ENCODE assay signal across 26 cellular contexts in the genomic region with DNA sequence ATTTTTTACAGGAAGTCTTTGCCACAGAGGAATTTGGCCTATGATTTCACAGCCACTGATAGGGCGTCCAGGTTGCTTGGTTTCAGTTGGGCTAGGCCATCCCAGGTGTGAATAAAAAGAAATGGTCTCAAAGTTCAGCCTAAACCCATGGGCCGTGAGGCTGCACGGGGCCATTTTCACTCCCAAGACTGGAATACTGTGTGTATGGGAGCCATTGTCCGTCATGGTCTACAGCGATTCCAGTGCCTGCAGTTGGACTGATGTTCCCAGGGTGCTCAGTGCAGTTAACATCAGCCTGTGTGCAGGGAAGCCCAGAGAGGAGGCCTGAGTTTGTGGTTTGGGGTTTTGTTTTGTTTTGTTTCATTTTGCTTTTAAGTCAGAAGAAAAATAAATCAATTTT.
A peak's percentile ranks its signal among the peaks of the same experiment; 100 is the strongest.
DNase-seq lines count a peak whose midpoint lies in the region; ATAC-seq, FAIRE-seq and TF ChIP-seq lines count a peak whose summit lies in the region.
"Had no signal": no experiment of that assay in that cellular context is flagged by ENCODE, and none has a peak within 500 bp of the region (broad histone marks: within the 10 kb centered on the region; RNA-seq: fewer than 3 reads in every experiment).

No MANE protein-coding gene starts in this region.

- H3K36me3 ChIP-seq in K562 (ENCODE audit: control insufficient read depth, insufficient read depth, low read length) (no peaks in the 10 kb centered on the region), kidney (ENCODE audit: control insufficient read depth in 1 of 2, insufficient read depth in 2 of 2, low read length in 2 of 2) (no peaks in the 10 kb centered on the region)
- H3K36me3 ChIP-seq: cardiac muscle cell, heart left ventricle, upper lobe of left lung had no signal

- no peaks in the 10 kb centered on the region for H3K79me2 ChIP-seq in K562 (ENCODE audit: control insufficient read depth, insufficient read depth, low read length)

- DNase-seq in activated CD4-positive, alpha-beta memory T cell treated with anti-CD3 and anti-CD28 coated beads, Interleukin-2, amount 10 ng/mL, durations not matched to agents 7 days and 5 days = peak; percentile 32
- no peak for DNase-seq in activated CD4-positive, alpha-beta memory T cell treated with anti-CD3 and anti-CD28 coated beads for 36 hours
- DNase-seq in K562 (ENCODE audit: extremely low read depth in 1 of 4, low spot score in 3 of 4) = no peak
- DNase-seq in stimulated activated effector memory CD8-positive, alpha-beta T cell treated with anti-CD3 and anti-CD28 coated beads, Interleukin-12 subunit alpha, Interleukin-12 subunit beta, amount 100 ng/mL, for 72 hours (ENCODE audit: low spot score in 2 of 2) = no peak
- no peak for DNase-seq in NCI-H1694 (lab: John Stamatoyannopoulos, UW)
- no peak for DNase-seq in kidney
- DNase-seq: activated CD4-positive, alpha-beta T cell treated with anti-CD3 and anti-CD28 coated beads, Interleukin-2, amount 50 U/mL, for 4 hours; activated T-cell treated with anti-CD3 and anti-CD28 coated beads, Interleukin-2, amount 50 U/mL, for 72 hours; DMS53; effector memory CD4-positive, alpha-beta T cell; heart left ventricle; NCI-H1092 treated with DMSO at 0.1 percent for 48 hours; NCI-H2171; NCI-H774; SK-N-SH; stimulated activated naive CD8-positive, alpha-beta T cell treated with anti-CD3 and anti-CD28 coated beads, Interleukin-15, amount 100 ng/mL, for 72 hours; upper lobe of left lung had no signal

- no peaks in the 10 kb centered on the region for H3K27me3 ChIP-seq in K562 (ENCODE audit: control insufficient read depth in 2 of 2, insufficient read depth in 2 of 2, low read length in 2 of 2)
- H3K27me3 ChIP-seq: cardiac muscle cell, heart left ventricle, upper lobe of left lung had no signal

- H3K4me3 ChIP-seq in K562 = no peak overlapping the region
- no peak overlapping the region for H3K4me3 ChIP-seq in kidney (ENCODE audit: low read length in 2 of 2)
- H3K4me3 ChIP-seq: cardiac muscle cell, heart left ventricle, upper lobe of left lung had no signal

- H3K9me1 ChIP-seq in K562 (ENCODE audit: control insufficient read depth, insufficient read depth, low read length) = no peaks in the 10 kb centered on the region

- peaks cover 57% of the 10 kb centered on the region for H3K4me1 Mint-ChIP-seq in activated CD4-positive, alpha-beta memory T cell treated with anti-CD3 and anti-CD28 coated beads, Interleukin-2, amount 10 ng/mL, durations not matched to agents 7 days and 5 days
- peaks cover 22% of the 10 kb centered on the region for H3K4me1 Mint-ChIP-seq in activated CD4-positive, alpha-beta memory T cell treated with anti-CD3 and anti-CD28 coated beads for 36 hours (ENCODE audit: low read depth)
- H3K4me1 Mint-ChIP-seq in stimulated activated effector memory CD8-positive, alpha-beta T cell treated with anti-CD3 and anti-CD28 coated beads, Interleukin-12 subunit alpha, Interleukin-12 subunit beta, amount 100 ng/mL, for 72 hours = peaks cover 58% of the 10 kb centered on the region

- peaks cover 26% of the 10 kb centered on the region for H3K36me3 Mint-ChIP-seq in activated CD4-positive, alpha-beta memory T cell treated with anti-CD3 and anti-CD28 coated beads, Interleukin-2, amount 10 ng/mL, durations not matched to agents 7 days and 5 days (ENCODE audit: low read depth)
- no peaks in the 10 kb centered on the region for H3K36me3 Mint-ChIP-seq in activated CD4-positive, alpha-beta memory T cell treated with anti-CD3 and anti-CD28 coated beads for 36 hours
- peaks cover 53% of the 10 kb centered on the region for H3K36me3 Mint-ChIP-seq in stimulated activated effector memory CD8-positive, alpha-beta T cell treated with anti-CD3 and anti-CD28 coated beads, Interleukin-12 subunit alpha, Interleukin-12 subunit beta, amount 100 ng/mL, for 72 hours

- BruUV-seq in K562 (replicated peaks; lab: Mats Ljungman, UMichigan) = no TSS peak

- H3K27ac ChIP-seq in K562 (ENCODE audit: extremely low read depth, low read depth, low read length) (no peak overlapping the region), kidney (ENCODE audit: low read depth in 2 of 2, low read length in 2 of 2) (no peak overlapping the region)
- H3K27ac ChIP-seq: C4-2B, cardiac muscle cell had no signal

- TF ChIP-seq CTCF in K562 (IDR thresholded peaks at IDR 0.05 in 2 of 3, conservative IDR thresholded peaks at IDR 0.05 in 1 of 3; ENCODE audit: insufficient read depth in 2 of 3, low read depth in 1 of 3, low read length in 3 of 3) (no peak), kidney (IDR thresholded peaks at IDR 0.05; ENCODE audit: borderline replicate concordance, extremely low read depth, insufficient read depth) (no peak)

- peaks cover 6 to 29% of the 10 kb centered on the region in 2 experiments for H3K4me1 ChIP-seq in K562 (replicated peaks in 1 of 2; ENCODE audit: control insufficient read depth in 2 of 2, insufficient read depth in 2 of 2, low read length in 2 of 2)
- no peaks in the 10 kb centered on the region for H3K4me1 ChIP-seq in kidney (ENCODE audit: control insufficient read depth in 1 of 2, insufficient read depth in 1 of 2, low read depth in 1 of 2, low read length in 2 of 2)

- CTCF ChIA-PET in activated CD4-positive, alpha-beta memory T cell treated with anti-CD3 and anti-CD28 coated beads, Interleukin-2, amount 10 ng/mL, durations not matched to agents 7 days and 5 days (lab: Charles Lee) = no interaction called here
- CTCF ChIA-PET in activated CD4-positive, alpha-beta memory T cell treated with anti-CD3 and anti-CD28 coated beads for 36 hours (lab: Charles Lee) = no interaction called here
- CTCF ChIA-PET in K562 (lab: Yijun Ruan, JAX; ENCODE audit: low intra/inter-chr PET ratio) = no interaction called here

- POLR2A ChIA-PET in activated CD4-positive, alpha-beta memory T cell treated with anti-CD3 and anti-CD28 coated beads, Interleukin-2, amount 10 ng/mL, durations not matched to agents 7 days and 5 days (lab: Charles Lee) = no interaction called here
- POLR2A ChIA-PET in activated CD4-positive, alpha-beta memory T cell treated with anti-CD3 and anti-CD28 coated beads for 36 hours (lab: Charles Lee) = no interaction called here
- POLR2A ChIA-PET in K562 (lab: Yijun Ruan, JAX) = no interaction called here

- no peak overlapping the region for H3K4me2 ChIP-seq in K562 (ENCODE audit: insufficient read depth, low read length)
- H3K4me2 ChIP-seq: SK-N-SH had no signal

- in situ Hi-C loops in K562 (cut with MboI) = no loop called here

- FAIRE-seq in K562 (lab: Jason Lieb, UNC) (no peak), kidney (lab: Jason Lieb, UNC) (no peak)
- FAIRE-seq: keratinocyte, RCC 7860 had no signal

- H3K27me3 Mint-ChIP-seq in activated CD4-positive, alpha-beta memory T cell treated with anti-CD3 and anti-CD28 coated beads, Interleukin-2, amount 10 ng/mL, durations not matched to agents 7 days and 5 days = no peaks in the 10 kb centered on the region
- no peaks in the 10 kb centered on the region for H3K27me3 Mint-ChIP-seq in activated CD4-positive, alpha-beta memory T cell treated with anti-CD3 and anti-CD28 coated beads for 36 hours
- H3K27me3 Mint-ChIP-seq: IgD-negative memory B cell; stimulated activated naive CD8-positive, alpha-beta T cell treated with anti-CD3 and anti-CD28 coated beads, Interleukin-15, amount 100 ng/mL, for 72 hours had no signal

- TF ChIP-seq EP300 in K562 (IDR thresholded peaks at IDR 0.05; ENCODE audit: low read length) = no peak

- peak overlapping the region; percentile 84 for H3K27ac Mint-ChIP-seq in activated CD4-positive, alpha-beta memory T cell treated with anti-CD3 and anti-CD28 coated beads, Interleukin-2, amount 10 ng/mL, durations not matched to agents 7 days and 5 days
- no peak overlapping the region for H3K27ac Mint-ChIP-seq in activated CD4-positive, alpha-beta memory T cell treated with anti-CD3 and anti-CD28 coated beads for 36 hours
- H3K27ac Mint-ChIP-seq in stimulated activated effector memory CD8-positive, alpha-beta T cell treated with anti-CD3 and anti-CD28 coated beads, Interleukin-12 subunit alpha, Interleukin-12 subunit beta, amount 100 ng/mL, for 72 hours = peak overlapping the region; percentile 78
- H3K27ac Mint-ChIP-seq: mesothelial cell of epicardium had no signal

- no peak for TF ChIP-seq RAD21 in K562 (CRISPR knock-in tag; conservative IDR thresholded peaks at IDR 0.05 in 1 of 2, IDR thresholded peaks at IDR 0.05 in 1 of 2)

- intact Hi-C loops in activated CD4-positive, alpha-beta memory T cell treated with anti-CD3 and anti-CD28 coated beads for 36 hours (cut with micrococcal nuclease) = loop anchor here (2.0 kb wide), 1 partner anchor 282 kb away; no protein-coding TSS in a partner anchor
- intact Hi-C loops in K562 (cut with micrococcal nuclease) = loop anchor here (5.0 kb wide), 1 partner anchor 74 kb away; no protein-coding TSS in a partner anchor
- intact Hi-C loops in kidney (cut with DNase I) = no loop called here

- TF ChIP-seq POLR2A in K562 (conservative IDR thresholded peaks at IDR 0.05) = no peak

- H4K20me1 ChIP-seq in K562 (replicated peaks; ENCODE audit: control insufficient read depth, insufficient read depth, low read length) = no peaks in the 10 kb centered on the region

- H3K9ac ChIP-seq in K562 (ENCODE audit: insufficient read depth in 1 of 2, low read depth in 2 of 2, low read length in 2 of 2) = no peak overlapping the region
- H3K9ac ChIP-seq in kidney (ENCODE audit: low read length in 2 of 2) = no peak overlapping the region
- H3K9ac ChIP-seq: SK-N-SH had no signal

- ATAC-seq in HG02885 (IDR thresholded peaks at IDR 0.05; ENCODE audit: poor library complexity, unreplicated experiment) (peak; percentile 30), K562 (no peak), GM18861 (IDR thresholded peaks at IDR 0.05; ENCODE audit: unreplicated experiment) (no peak)
- ATAC-seq in stimulated activated effector memory CD8-positive, alpha-beta T cell treated with anti-CD3 and anti-CD28 coated beads, Interleukin-12 subunit alpha, Interleukin-12 subunit beta, amount 100 ng/mL, for 72 hours = no peak
- ATAC-seq: heart left ventricle had no signal

- H3K9me3 ChIP-seq in K562 (replicated peaks; ENCODE audit: control insufficient read depth, insufficient read depth, low read depth, low read length) (no peaks in the 10 kb centered on the region), kidney (ENCODE audit: control insufficient read depth in 1 of 2, low read length in 2 of 2) (no peaks in the 10 kb centered on the region)
- H3K9me3 ChIP-seq: SK-N-SH, upper lobe of left lung had no signal

- H3K9me3 Mint-ChIP-seq in activated CD4-positive, alpha-beta memory T cell treated with anti-CD3 and anti-CD28 coated beads, Interleukin-2, amount 10 ng/mL, durations not matched to agents 7 days and 5 days = no peaks in the 10 kb centered on the region
- H3K9me3 Mint-ChIP-seq in activated CD4-positive, alpha-beta memory T cell treated with anti-CD3 and anti-CD28 coated beads for 36 hours = no peaks in the 10 kb centered on the region
- no peaks in the 10 kb centered on the region for H3K9me3 Mint-ChIP-seq in stimulated activated effector memory CD8-positive, alpha-beta T cell treated with anti-CD3 and anti-CD28 coated beads, Interleukin-12 subunit alpha, Interleukin-12 subunit beta, amount 100 ng/mL, for 72 hours
- H3K9me3 Mint-ChIP-seq: activated T-cell treated with anti-CD3 and anti-CD28 coated beads, Interleukin-2, amount 50 U/mL, for 72 hours; stimulated activated naive CD8-positive, alpha-beta T cell treated with anti-CD3 and anti-CD28 coated beads, Interleukin-15, amount 100 ng/mL, for 72 hours had no signal

- H2AFZ ChIP-seq in K562 (ENCODE audit: low read depth, low read length) = no peak overlapping the region

- peak overlapping the region; percentile 50 for H3K4me3 Mint-ChIP-seq in activated CD4-positive, alpha-beta memory T cell treated with anti-CD3 and anti-CD28 coated beads, Interleukin-2, amount 10 ng/mL, durations not matched to agents 7 days and 5 days
- H3K4me3 Mint-ChIP-seq in activated CD4-positive, alpha-beta memory T cell treated with anti-CD3 and anti-CD28 coated beads for 36 hours = no peak overlapping the region
- H3K4me3 Mint-ChIP-seq in stimulated activated effector memory CD8-positive, alpha-beta T cell treated with anti-CD3 and anti-CD28 coated beads, Interleukin-12 subunit alpha, Interleukin-12 subunit beta, amount 100 ng/mL, for 72 hours = peak overlapping the region; percentile 44
- H3K4me3 Mint-ChIP-seq: mesothelial cell of epicardium, neural crest cell had no signal

- WGBS in K562 (ENCODE audit: insufficient coverage, low coverage, missing lambda C conversion rate) = 89% methylated on average over 5 of the region's 5 CpGs
